In genomic region chr1:20167126-20167525, GRCh38 we compare ENCODE assay signal across 1 cellular context.
TF ChIP-seq lines count a peak whose summit lies in the region.

No MANE protein-coding gene starts in this region.

TF ChIP-seq in HepG2, 621 proteins besides CTCF, POLR2A, EP300 and RAD21:
- TF ChIP-seq ZNF878 (CRISPR knock-in tag; IDR thresholded peaks at IDR 0.05), result no peak
- no peak for TF ChIP-seq NCOA2 (CRISPR knock-in tag; IDR thresholded peaks at IDR 0.05)
- peak; percentile 67 for TF ChIP-seq MNT (IDR thresholded peaks at IDR 0.05)
- TF ChIP-seq LCORL (IDR thresholded peaks at IDR 0.05), result no peak
- no peak for TF ChIP-seq LCORL (CRISPR knock-in tag; IDR thresholded peaks at IDR 0.05)
